9 cellular contexts compared by ENCODE assay signal in genomic region chr10:122567056-122567660, GRCh38. TPM values are rescaled to one million over a fixed set of nuclear protein-coding genes. Genes with fewer than 3 reads are reported as not detected.
DNase-seq lines count a peak whose midpoint lies in the region; ATAC-seq and TF ChIP-seq lines count a peak whose summit lies in the region.
"Had no signal": no experiment of that assay in that cellular context is flagged by ENCODE, and none has a peak within 500 bp of the region (broad histone marks: within the 10 kb centered on the region; RNA-seq: fewer than 3 reads in every experiment).

No MANE protein-coding gene starts in this region.

- H3K4me2 ChIP-seq in mammary epithelial cell (ENCODE audit: insufficient read depth, low read depth, low read length): no peak overlapping the region

- no peaks in the 10 kb centered on the region for H3K27me3 ChIP-seq in mammary epithelial cell (ENCODE audit: insufficient read depth, low read length)
- H3K27me3 ChIP-seq in mucosa of stomach (ENCODE audit: control insufficient read depth, insufficient read depth, low read length): no peaks in the 10 kb centered on the region
- H3K27me3 ChIP-seq in prostate gland (replicated peaks; ENCODE audit: insufficient read depth): no peaks in the 10 kb centered on the region

- no peak overlapping the region for H2AFZ ChIP-seq in mammary epithelial cell (ENCODE audit: low read depth, low read length)

- H3K4me1 ChIP-seq in mammary epithelial cell (ENCODE audit: insufficient read depth, low read length) (peaks cover 6% of the 10 kb centered on the region), mucosa of stomach (ENCODE audit: control insufficient read depth, insufficient read depth, low read length) (peaks cover 4% of the 10 kb centered on the region), prostate gland (replicated peaks) (no peaks in the 10 kb centered on the region)

- H3K4me3 ChIP-seq in NB4 (ENCODE audit: low read depth, low read length) (no peak overlapping the region), mammary epithelial cell (replicated peaks in 1 of 3; ENCODE audit: insufficient read depth in 1 of 3, low read depth in 2 of 3, low read length in 3 of 3) (no peak overlapping the region), mucosa of stomach (ENCODE audit: low read length) (no peak overlapping the region), prostate gland (no peak overlapping the region)

- intact Hi-C loops in mammary epithelial cell (cut with micrococcal nuclease) (loop anchor here (1.0 to 5.0 kb wide), 2 partner anchors 75 to 136 kb away; no protein-coding TSS in a partner anchor), prostate gland (cut with DNase I) (loop anchor here (5.0 to 10.0 kb wide), 2 partner anchors 102 to 225 kb away; partner anchors contain the start of gene HTRA1)

- CTCF ChIA-PET in mammary epithelial cell (lab: Charles Lee; ENCODE audit: low non-redundant PET): no interaction called here

- TF ChIP-seq CTCF in NB4 (IDR thresholded peaks at IDR 0.05; ENCODE audit: low read depth, low read length) (peak; percentile 92), mammary epithelial cell (conservative IDR thresholded peaks at IDR 0.05 in 1 of 2, IDR thresholded peaks at IDR 0.05 in 1 of 2; ENCODE audit: extremely low read depth in 1 of 2, insufficient read depth in 1 of 2, low read depth in 1 of 2, low read length in 2 of 2) (peak; percentile 68 to 81), prostate gland (IDR thresholded peaks at IDR 0.05) (peak in 2 of 4 experiments; percentile 23 to 32)

- H3K36me3 ChIP-seq in mammary epithelial cell (ENCODE audit: insufficient read depth, low read length) (no peaks in the 10 kb centered on the region), mucosa of stomach (ENCODE audit: control insufficient read depth, insufficient read depth, low read length) (no peaks in the 10 kb centered on the region), prostate gland (no peaks in the 10 kb centered on the region)

- no peak overlapping the region for H3K9ac ChIP-seq in mammary epithelial cell (ENCODE audit: insufficient read depth, low read length)
- peak overlapping the region; percentile 19 for H3K9ac ChIP-seq in mucosa of stomach (ENCODE audit: low read length)

- H3K27ac ChIP-seq in mammary epithelial cell (ENCODE audit: insufficient read depth, low read depth, low read length): no peak overlapping the region
- no peak overlapping the region for H3K27ac ChIP-seq in prostate gland

- no peaks in the 10 kb centered on the region for H3K79me2 ChIP-seq in mammary epithelial cell (ENCODE audit: insufficient read depth, low read length)

- ATAC-seq in HG02981 (IDR thresholded peaks at IDR 0.05; ENCODE audit: unreplicated experiment) (no peak), HG03342 (IDR thresholded peaks at IDR 0.05; ENCODE audit: unreplicated experiment) (no peak)

- TF ChIP-seq POLR2A in NB4 (IDR thresholded peaks at IDR 0.05; ENCODE audit: extremely low read depth, insufficient read length) (no peak), prostate gland (IDR thresholded peaks at IDR 0.05) (no peak)

- in situ Hi-C loops in mammary epithelial cell (cut with MboI; ENCODE audit: low sequenced_read_pairs in 2 of 2): loop anchor here (10.0 to 25.0 kb wide), 3 partner anchors 102 to 280 kb away; partner anchors contain the start of gene HTRA1 (in 1 of the 2)

- H4K20me1 ChIP-seq in mammary epithelial cell (ENCODE audit: insufficient read depth, low read length): no peaks in the 10 kb centered on the region

- no TSS peak for BruUV-seq in mammary epithelial cell (replicated peaks; lab: Mats Ljungman, UMichigan)

- dilution Hi-C loops in mammary epithelial cell (cut with HindIII; ENCODE audit: low sequenced_read_pairs): no loop called here

- DNase-seq in NCI-H82 (lab: John Stamatoyannopoulos, UW) (peak; percentile 37), NCI-H82 treated with DMSO at 0.1 percent for 48 hours (lab: John Stamatoyannopoulos, UW; ENCODE audit: unreplicated experiment) (no peak), NB4 (ENCODE audit: low read depth) (peak; percentile 51), mammary epithelial cell (peak; percentile 23), prostate gland (ENCODE audit: low spot score) (no peak)

- 39% methylated on average over 5 of the region's 5 CpGs for WGBS in mammary epithelial cell (ENCODE audit: low coverage, missing lambda C conversion rate)
- 74% methylated on average over 5 of the region's 5 CpGs for WGBS in prostate gland

- H3K9me3 ChIP-seq in mammary epithelial cell (replicated peaks; ENCODE audit: insufficient read depth, low read length) (no peaks in the 10 kb centered on the region), mucosa of stomach (ENCODE audit: control insufficient read depth, low read length) (no peaks in the 10 kb centered on the region), prostate gland (no peaks in the 10 kb centered on the region)

RNA-seq across cellular contexts. Expression of gene DMBT1, which starts 6.6 kb away (rescaled TPM):
- under 1 TPM; 0.24 to 0.33 TPM for total RNA-seq in mammary epithelial cell
- polyA plus RNA-seq in mammary epithelial cell: 1.1 TPM
- polyA minus RNA-seq in mammary epithelial cell: 1.6 TPM
- total RNA-seq in prostate gland: 1 to 10 TPM in 1 of 2 donors, under 1 TPM in 1; 0.51 to 4.6 TPM
- total RNA-seq: CD8-positive, alpha-beta memory T cell had no signal
- polyA plus RNA-seq: CD8-positive, alpha-beta memory T cell had no signal

Comparison
In these comparisons a context has a peak if more than half of its experiments do, and no peak if none do; other contexts are left out.
1. DNase-seq: peak in NCI-H82 (single experiment), NB4 (single experiment) and mammary epithelial cell (single experiment); none in NCI-H82 treated with DMSO at 0.1 percent for 48 hours (single experiment) and prostate gland (single experiment).